1 cellular context compared by ENCODE assay signal in the genomic region with DNA sequence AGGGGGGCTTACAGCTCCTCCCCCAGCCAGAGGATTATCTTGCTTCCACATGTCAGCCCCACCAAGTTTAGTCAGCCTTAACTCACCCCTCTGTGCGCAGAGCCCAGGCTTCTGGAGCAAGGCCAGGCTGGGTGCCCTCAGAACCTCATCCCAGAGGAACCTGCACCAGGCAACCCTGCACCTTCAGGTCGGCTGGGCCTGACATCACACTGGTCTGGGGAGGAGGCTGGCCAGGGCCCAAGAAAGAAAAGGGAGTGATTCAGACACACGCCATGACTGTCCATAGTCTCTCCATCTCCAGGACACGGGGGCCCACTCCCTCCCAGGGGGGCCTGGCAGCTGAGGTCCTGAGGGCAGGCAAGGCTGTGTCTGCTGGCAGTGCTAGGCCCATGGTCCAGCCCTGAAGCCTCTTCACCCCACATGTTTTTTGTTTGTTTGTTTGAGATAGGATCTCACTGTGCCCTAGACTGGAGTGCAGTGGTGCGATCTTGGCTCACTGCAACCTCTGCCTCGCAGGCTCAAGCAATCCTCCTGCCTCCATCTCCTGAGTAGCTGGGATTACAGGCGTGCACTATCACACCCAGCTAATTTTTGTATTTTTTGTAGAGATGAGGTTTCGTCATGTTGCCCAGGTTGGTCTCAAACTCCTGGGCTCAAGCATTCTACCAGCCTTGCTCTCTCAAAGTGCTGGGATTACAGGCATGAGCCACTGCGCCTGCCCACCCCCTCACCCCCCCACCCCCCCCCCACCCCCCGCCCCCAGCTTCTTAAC.
TF ChIP-seq lines count a peak whose summit lies in the region.

No MANE protein-coding gene starts in this region.

TF ChIP-seq in HEK293, 187 proteins besides CTCF, POLR2A, EP300 and RAD21 (continued from another document and continues in another):
- TF ChIP-seq, protein P1, sequence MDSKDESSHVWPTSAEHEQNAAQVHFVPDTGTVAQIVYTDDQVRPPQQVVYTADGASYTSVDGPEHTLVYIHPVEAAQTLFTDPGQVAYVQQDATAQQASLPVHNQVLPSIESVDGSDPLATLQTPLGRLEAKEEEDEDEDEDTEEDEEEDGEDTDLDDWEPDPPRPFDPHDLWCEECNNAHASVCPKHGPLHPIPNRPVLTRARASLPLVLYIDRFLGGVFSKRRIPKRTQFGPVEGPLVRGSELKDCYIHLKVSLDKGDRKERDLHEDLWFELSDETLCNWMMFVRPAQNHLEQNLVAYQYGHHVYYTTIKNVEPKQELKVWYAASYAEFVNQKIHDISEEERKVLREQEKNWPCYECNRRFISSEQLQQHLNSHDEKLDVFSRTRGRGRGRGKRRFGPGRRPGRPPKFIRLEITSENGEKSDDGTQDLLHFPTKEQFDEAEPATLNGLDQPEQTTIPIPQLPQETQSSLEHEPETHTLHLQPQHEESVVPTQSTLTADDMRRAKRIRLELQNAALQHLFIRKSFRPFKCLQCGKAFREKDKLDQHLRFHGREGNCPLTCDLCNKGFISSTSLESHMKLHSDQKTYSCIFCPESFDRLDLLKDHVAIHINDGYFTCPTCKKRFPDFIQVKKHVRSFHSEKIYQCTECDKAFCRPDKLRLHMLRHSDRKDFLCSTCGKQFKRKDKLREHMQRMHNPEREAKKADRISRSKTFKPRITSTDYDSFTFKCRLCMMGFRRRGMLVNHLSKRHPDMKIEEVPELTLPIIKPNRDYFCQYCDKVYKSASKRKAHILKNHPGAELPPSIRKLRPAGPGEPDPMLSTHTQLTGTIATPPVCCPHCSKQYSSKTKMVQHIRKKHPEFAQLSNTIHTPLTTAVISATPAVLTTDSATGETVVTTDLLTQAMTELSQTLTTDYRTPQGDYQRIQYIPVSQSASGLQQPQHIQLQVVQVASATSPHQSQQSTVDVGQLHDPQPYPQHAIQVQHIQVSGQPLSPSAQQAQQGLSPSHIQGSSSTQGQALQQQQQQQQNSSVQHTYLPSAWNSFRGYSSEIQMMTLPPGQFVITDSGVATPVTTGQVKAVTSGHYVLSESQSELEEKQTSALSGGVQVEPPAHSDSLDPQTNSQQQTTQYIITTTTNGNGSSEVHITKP (tag by site-specific recombination; IDR thresholded peaks at IDR 0.05): peak; percentile 92
- no peak for TF ChIP-seq ZNF19 (tag by site-specific recombination; IDR thresholded peaks at IDR 0.05; ENCODE audit: low read depth)
- TF ChIP-seq, protein P2, sequence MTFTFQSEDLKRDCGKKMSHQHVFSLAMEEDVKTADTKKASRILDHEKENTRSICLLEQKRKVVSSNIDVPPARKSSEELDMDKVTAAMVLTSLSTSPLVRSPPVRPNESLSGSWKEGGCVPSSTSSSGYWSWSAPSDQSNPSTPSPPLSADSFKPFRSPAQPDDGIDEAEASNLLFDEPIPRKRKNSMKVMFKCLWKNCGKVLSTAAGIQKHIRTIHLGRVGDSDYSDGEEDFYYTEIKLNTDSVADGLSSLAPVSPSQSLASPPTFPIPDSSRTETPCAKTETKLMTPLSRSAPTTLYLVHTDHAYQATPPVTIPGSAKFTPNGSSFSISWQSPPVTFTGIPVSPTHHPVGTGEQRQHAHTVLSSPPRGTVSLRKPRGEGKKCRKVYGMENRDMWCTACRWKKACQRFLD (tag by site-specific recombination; IDR thresholded peaks at IDR 0.05): no peak
- TF ChIP-seq ZNF266 (tag by site-specific recombination; IDR thresholded peaks at IDR 0.05; ENCODE audit: low read depth): no peak
- peak; percentile 53 for TF ChIP-seq GLIS1 (tag by site-specific recombination; IDR thresholded peaks at IDR 0.05)
- TF ChIP-seq GLIS2 (tag by site-specific recombination; IDR thresholded peaks at IDR 0.05): peak; percentile 79
- no peak for TF ChIP-seq ZNF664 (tag by site-specific recombination; IDR thresholded peaks at IDR 0.05)
- TF ChIP-seq ZNF785 (tag by site-specific recombination; IDR thresholded peaks at IDR 0.05): no peak
- TF ChIP-seq RBAK (tag by site-specific recombination; IDR thresholded peaks at IDR 0.05): no peak
- TF ChIP-seq, protein P3, sequence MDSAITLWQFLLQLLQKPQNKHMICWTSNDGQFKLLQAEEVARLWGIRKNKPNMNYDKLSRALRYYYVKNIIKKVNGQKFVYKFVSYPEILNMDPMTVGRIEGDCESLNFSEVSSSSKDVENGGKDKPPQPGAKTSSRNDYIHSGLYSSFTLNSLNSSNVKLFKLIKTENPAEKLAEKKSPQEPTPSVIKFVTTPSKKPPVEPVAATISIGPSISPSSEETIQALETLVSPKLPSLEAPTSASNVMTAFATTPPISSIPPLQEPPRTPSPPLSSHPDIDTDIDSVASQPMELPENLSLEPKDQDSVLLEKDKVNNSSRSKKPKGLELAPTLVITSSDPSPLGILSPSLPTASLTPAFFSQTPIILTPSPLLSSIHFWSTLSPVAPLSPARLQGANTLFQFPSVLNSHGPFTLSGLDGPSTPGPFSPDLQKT (IDR thresholded peaks at IDR 0.05; ENCODE audit: borderline replicate concordance, low read depth, low read length): no peak
- TF ChIP-seq, protein P4, sequence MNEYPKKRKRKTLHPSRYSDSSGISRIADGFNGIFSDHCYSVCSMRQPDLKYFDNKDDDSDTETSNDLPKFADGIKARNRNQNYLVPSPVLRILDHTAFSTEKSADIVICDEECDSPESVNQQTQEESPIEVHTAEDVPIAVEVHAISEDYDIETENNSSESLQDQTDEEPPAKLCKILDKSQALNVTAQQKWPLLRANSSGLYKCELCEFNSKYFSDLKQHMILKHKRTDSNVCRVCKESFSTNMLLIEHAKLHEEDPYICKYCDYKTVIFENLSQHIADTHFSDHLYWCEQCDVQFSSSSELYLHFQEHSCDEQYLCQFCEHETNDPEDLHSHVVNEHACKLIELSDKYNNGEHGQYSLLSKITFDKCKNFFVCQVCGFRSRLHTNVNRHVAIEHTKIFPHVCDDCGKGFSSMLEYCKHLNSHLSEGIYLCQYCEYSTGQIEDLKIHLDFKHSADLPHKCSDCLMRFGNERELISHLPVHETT (tag by site-specific recombination; IDR thresholded peaks at IDR 0.05): 0 out of 2 replicates have a peak, but pooled peaks have one; percentile 20
- TF ChIP-seq, protein P5, sequence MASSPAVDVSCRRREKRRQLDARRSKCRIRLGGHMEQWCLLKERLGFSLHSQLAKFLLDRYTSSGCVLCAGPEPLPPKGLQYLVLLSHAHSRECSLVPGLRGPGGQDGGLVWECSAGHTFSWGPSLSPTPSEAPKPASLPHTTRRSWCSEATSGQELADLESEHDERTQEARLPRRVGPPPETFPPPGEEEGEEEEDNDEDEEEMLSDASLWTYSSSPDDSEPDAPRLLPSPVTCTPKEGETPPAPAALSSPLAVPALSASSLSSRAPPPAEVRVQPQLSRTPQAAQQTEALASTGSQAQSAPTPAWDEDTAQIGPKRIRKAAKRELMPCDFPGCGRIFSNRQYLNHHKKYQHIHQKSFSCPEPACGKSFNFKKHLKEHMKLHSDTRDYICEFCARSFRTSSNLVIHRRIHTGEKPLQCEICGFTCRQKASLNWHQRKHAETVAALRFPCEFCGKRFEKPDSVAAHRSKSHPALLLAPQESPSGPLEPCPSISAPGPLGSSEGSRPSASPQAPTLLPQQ (tag by site-specific recombination; IDR thresholded peaks at IDR 0.05): peak; percentile 91
- TF ChIP-seq ZNF670 (tag by site-specific recombination; IDR thresholded peaks at IDR 0.05; ENCODE audit: low read depth): no peak
- TF ChIP-seq KLF10 (tag by site-specific recombination; IDR thresholded peaks at IDR 0.05): no peak
- TF ChIP-seq, protein P6, sequence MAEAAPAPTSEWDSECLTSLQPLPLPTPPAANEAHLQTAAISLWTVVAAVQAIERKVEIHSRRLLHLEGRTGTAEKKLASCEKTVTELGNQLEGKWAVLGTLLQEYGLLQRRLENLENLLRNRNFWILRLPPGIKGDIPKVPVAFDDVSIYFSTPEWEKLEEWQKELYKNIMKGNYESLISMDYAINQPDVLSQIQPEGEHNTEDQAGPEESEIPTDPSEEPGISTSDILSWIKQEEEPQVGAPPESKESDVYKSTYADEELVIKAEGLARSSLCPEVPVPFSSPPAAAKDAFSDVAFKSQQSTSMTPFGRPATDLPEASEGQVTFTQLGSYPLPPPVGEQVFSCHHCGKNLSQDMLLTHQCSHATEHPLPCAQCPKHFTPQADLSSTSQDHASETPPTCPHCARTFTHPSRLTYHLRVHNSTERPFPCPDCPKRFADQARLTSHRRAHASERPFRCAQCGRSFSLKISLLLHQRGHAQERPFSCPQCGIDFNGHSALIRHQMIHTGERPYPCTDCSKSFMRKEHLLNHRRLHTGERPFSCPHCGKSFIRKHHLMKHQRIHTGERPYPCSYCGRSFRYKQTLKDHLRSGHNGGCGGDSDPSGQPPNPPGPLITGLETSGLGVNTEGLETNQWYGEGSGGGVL (tag by site-specific recombination; IDR thresholded peaks at IDR 0.05): peak; percentile 90
- TF ChIP-seq ZNF530 (tag by site-specific recombination; IDR thresholded peaks at IDR 0.05; ENCODE audit: low read depth): no peak
- TF ChIP-seq, protein P7, sequence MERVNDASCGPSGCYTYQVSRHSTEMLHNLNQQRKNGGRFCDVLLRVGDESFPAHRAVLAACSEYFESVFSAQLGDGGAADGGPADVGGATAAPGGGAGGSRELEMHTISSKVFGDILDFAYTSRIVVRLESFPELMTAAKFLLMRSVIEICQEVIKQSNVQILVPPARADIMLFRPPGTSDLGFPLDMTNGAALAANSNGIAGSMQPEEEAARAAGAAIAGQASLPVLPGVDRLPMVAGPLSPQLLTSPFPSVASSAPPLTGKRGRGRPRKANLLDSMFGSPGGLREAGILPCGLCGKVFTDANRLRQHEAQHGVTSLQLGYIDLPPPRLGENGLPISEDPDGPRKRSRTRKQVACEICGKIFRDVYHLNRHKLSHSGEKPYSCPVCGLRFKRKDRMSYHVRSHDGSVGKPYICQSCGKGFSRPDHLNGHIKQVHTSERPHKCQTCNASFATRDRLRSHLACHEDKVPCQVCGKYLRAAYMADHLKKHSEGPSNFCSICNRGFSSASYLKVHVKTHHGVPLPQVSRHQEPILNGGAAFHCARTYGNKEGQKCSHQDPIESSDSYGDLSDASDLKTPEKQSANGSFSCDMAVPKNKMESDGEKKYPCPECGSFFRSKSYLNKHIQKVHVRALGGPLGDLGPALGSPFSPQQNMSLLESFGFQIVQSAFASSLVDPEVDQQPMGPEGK (tag by site-specific recombination; IDR thresholded peaks at IDR 0.05): peak; percentile 80
- no peak for TF ChIP-seq KLF9 (tag by site-specific recombination; IDR thresholded peaks at IDR 0.05; ENCODE audit: low read depth)
- no peak for TF ChIP-seq ZNF830 (tag by site-specific recombination; IDR thresholded peaks at IDR 0.05; ENCODE audit: low read depth)
- peak; percentile 85 for TF ChIP-seq ZNF366 (tag by site-specific recombination; conservative IDR thresholded peaks at IDR 0.05)
- TF ChIP-seq, protein P8, sequence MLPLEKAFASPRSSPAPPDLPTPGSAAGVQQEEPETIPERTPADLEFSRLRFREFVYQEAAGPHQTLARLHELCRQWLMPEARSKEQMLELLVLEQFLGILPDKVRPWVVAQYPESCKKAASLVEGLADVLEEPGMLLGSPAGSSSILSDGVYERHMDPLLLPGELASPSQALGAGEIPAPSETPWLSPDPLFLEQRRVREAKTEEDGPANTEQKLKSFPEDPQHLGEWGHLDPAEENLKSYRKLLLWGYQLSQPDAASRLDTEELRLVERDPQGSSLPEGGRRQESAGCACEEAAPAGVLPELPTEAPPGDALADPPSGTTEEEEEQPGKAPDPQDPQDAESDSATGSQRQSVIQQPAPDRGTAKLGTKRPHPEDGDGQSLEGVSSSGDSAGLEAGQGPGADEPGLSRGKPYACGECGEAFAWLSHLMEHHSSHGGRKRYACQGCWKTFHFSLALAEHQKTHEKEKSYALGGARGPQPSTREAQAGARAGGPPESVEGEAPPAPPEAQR (tag by site-specific recombination; IDR thresholded peaks at IDR 0.05): no peak
- TF ChIP-seq ZNF121 (tag by site-specific recombination; IDR thresholded peaks at IDR 0.05): no peak
- TF ChIP-seq ZNF791 (tag by site-specific recombination; IDR thresholded peaks at IDR 0.05): no peak
- peak; percentile 66 for TF ChIP-seq ZNF629 (tag by site-specific recombination; IDR thresholded peaks at IDR 0.05)
- TF ChIP-seq REPIN1 (tag by site-specific recombination; IDR thresholded peaks at IDR 0.05; ENCODE audit: low read depth): no peak
- peak; percentile 23; the same call in 1 of the 2 replicates for TF ChIP-seq ZFHX2 (tag by site-specific recombination; conservative IDR thresholded peaks at IDR 0.05)
- TF ChIP-seq HOXC10 (CRISPR knock-in tag; IDR thresholded peaks at IDR 0.05): no peak
- TF ChIP-seq ZNF626 (tag by site-specific recombination; IDR thresholded peaks at IDR 0.05): no peak
- TF ChIP-seq ZNF214 (tag by site-specific recombination; IDR thresholded peaks at IDR 0.05; ENCODE audit: borderline replicate concordance): no peak
- TF ChIP-seq, protein P9, sequence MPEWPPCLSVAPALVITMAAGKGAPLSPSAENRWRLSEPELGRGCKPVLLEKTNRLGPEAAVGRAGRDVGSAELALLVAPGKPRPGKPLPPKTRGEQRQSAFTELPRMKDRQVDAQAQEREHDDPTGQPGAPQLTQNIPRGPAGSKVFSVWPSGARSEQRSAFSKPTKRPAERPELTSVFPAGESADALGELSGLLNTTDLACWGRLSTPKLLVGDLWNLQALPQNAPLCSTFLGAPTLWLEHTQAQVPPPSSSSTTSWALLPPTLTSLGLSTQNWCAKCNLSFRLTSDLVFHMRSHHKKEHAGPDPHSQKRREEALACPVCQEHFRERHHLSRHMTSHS (tag by site-specific recombination; IDR thresholded peaks at IDR 0.05): no peak
- TF ChIP-seq ZSCAN23 (tag by site-specific recombination; IDR thresholded peaks at IDR 0.05): no peak
- TF ChIP-seq KLF8 (tag by site-specific recombination; IDR thresholded peaks at IDR 0.05): 0 out of 2 replicates have a peak, but pooled peaks have one; percentile 10
- TF ChIP-seq ZBTB8A (tag by site-specific recombination; IDR thresholded peaks at IDR 0.05): peak; percentile 51
- TF ChIP-seq ZNF350 (tag by site-specific recombination; IDR thresholded peaks at IDR 0.05): no peak
- TF ChIP-seq, protein P10, sequence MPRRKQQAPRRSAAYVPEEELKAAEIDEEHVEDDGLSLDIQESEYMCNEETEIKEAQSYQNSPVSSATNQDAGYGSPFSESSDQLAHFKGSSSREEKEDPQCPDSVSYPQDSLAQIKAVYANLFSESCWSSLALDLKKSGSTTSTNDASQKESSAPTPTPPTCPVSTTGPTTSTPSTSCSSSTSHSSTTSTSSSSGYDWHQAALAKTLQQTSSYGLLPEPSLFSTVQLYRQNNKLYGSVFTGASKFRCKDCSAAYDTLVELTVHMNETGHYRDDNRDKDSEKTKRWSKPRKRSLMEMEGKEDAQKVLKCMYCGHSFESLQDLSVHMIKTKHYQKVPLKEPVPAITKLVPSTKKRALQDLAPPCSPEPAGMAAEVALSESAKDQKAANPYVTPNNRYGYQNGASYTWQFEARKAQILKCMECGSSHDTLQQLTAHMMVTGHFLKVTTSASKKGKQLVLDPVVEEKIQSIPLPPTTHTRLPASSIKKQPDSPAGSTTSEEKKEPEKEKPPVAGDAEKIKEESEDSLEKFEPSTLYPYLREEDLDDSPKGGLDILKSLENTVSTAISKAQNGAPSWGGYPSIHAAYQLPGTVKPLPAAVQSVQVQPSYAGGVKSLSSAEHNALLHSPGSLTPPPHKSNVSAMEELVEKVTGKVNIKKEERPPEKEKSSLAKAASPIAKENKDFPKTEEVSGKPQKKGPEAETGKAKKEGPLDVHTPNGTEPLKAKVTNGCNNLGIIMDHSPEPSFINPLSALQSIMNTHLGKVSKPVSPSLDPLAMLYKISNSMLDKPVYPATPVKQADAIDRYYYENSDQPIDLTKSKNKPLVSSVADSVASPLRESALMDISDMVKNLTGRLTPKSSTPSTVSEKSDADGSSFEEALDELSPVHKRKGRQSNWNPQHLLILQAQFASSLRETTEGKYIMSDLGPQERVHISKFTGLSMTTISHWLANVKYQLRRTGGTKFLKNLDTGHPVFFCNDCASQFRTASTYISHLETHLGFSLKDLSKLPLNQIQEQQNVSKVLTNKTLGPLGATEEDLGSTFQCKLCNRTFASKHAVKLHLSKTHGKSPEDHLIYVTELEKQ (tag by site-specific recombination; IDR thresholded peaks at IDR 0.05; ENCODE audit: borderline replicate concordance): no peak
- no peak for TF ChIP-seq ZNF548 (tag by site-specific recombination; IDR thresholded peaks at IDR 0.05)
- no peak for TF ChIP-seq ZFP41 (tag by site-specific recombination; IDR thresholded peaks at IDR 0.05; ENCODE audit: borderline replicate concordance)
- no peak for TF ChIP-seq ZNF202 (tag by site-specific recombination; IDR thresholded peaks at IDR 0.05; ENCODE audit: borderline replicate concordance)
